In the genomic region with DNA sequence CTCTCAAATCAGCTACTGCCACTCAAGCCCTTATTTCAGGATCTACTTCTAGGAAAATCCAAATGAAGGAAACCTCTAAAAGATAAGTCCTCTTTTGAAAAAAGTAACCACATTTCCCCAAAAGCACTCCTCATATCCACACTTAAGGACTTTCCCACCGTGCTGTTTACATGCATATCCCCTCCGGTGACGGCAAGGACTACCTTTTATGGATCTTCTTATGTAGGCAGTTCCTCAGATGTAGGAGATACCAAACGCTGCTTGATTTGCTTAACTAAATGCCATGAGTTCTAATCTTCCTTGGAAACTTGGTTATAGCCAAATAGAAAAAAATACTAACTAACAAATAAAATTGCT, we compare ENCODE assay signal across 17 cellular contexts.
"Had no signal": no experiment of that assay in that cellular context is flagged by ENCODE, and none has a peak within 500 bp of the region (broad histone marks: within the 10 kb centered on the region; RNA-seq: fewer than 3 reads in every experiment).

No MANE protein-coding gene starts in this region.

- H2AFZ ChIP-seq: parathyroid adenoma had no signal

- FAIRE-seq: urothelium cell line had no signal

- H3K4me1 ChIP-seq: gastrocnemius medialis, parathyroid adenoma had no signal

- H3K79me2 ChIP-seq: parathyroid adenoma had no signal

- H3K36me3 ChIP-seq: gastrocnemius medialis, lower lobe of right lung, neutrophil, tibial artery had no signal

- H3K27me3 ChIP-seq: gastrocnemius medialis, neutrophil, tibial artery had no signal

- H3K4me3 Mint-ChIP-seq: activated CD8-positive, alpha-beta T cell treated with anti-CD3 and anti-CD28 coated beads for 36 hours; activated naive CD8-positive, alpha-beta T cell treated with anti-CD3 and anti-CD28 coated beads, Interleukin-2, amount 10 ng/mL, durations not matched to agents 7 days and 5 days; activated T-cell treated with anti-CD3 and anti-CD28 coated beads, Interleukin-2, amount 50 U/mL, for 24 hours; mesothelial cell of epicardium; natural killer cell treated with Interleukin-12 subunit alpha and Interleukin-12 subunit beta and Interleukin-15 and Interleukin-18, amount 100 ng/mL, for 72 hours; T-cell had no signal

- H3K9me3 Mint-ChIP-seq: activated CD8-positive, alpha-beta T cell treated with anti-CD3 and anti-CD28 coated beads for 36 hours; activated naive CD8-positive, alpha-beta T cell treated with anti-CD3 and anti-CD28 coated beads, Interleukin-2, amount 10 ng/mL, durations not matched to agents 7 days and 5 days; activated T-cell treated with anti-CD3 and anti-CD28 coated beads, Interleukin-2, amount 50 U/mL, for 24 hours; activated T-helper 2 cell treated with anti-CD3 and anti-CD28 coated beads, Interferon-gamma antibody, Interleukin-2, Interleukin-4, amounts not matched to agents 10 μg/mL and 5 μg/mL and 100 μg/mL, durations not matched to agents 14 hours and 24 hours and 36 hours; natural killer cell treated with Interleukin-12 subunit alpha and Interleukin-12 subunit beta and Interleukin-15 and Interleukin-18, amount 100 ng/mL, for 72 hours had no signal

- DNase-seq: activated CD4-positive, CD25-positive, alpha-beta regulatory T cell; activated naive CD4-positive, alpha-beta T cell treated with Interleukin-2 at 50 U/mL for 16 hours; activated naive CD8-positive, alpha-beta T cell treated with anti-CD3 and anti-CD28 coated beads, Interleukin-2, amount 10 ng/mL, durations not matched to agents 7 days and 5 days; activated T-cell treated with anti-CD3 and anti-CD28 coated beads, Interleukin-2, amount 50 U/mL, for 24 hours; cortex of kidney; gastrocnemius medialis; lower lobe of right lung; stimulated activated naive CD4-positive, alpha-beta T cell treated with Interleukin-2 at 50 U/mL for 16 hours; tibial artery had no signal

- H3K27me3 Mint-ChIP-seq: activated CD8-positive, alpha-beta T cell treated with anti-CD3 and anti-CD28 coated beads for 36 hours; T-cell had no signal

- H3K27ac ChIP-seq: gastrocnemius medialis, lower lobe of right lung, neutrophil, parathyroid adenoma had no signal

- H3K4me3 ChIP-seq: gastrocnemius medialis, lower lobe of right lung, tibial artery had no signal

- H3K9me3 ChIP-seq: gastrocnemius medialis, lower lobe of right lung, neutrophil, tibial artery had no signal

- H3K27ac Mint-ChIP-seq: activated CD8-positive, alpha-beta T cell treated with anti-CD3 and anti-CD28 coated beads for 36 hours; activated naive CD8-positive, alpha-beta T cell treated with anti-CD3 and anti-CD28 coated beads, Interleukin-2, amount 10 ng/mL, durations not matched to agents 7 days and 5 days; activated T-cell treated with anti-CD3 and anti-CD28 coated beads, Interleukin-2, amount 50 U/mL, for 24 hours; activated T-helper 2 cell treated with anti-CD3 and anti-CD28 coated beads, Interferon-gamma antibody, Interleukin-2, Interleukin-4, amounts not matched to agents 10 μg/mL and 5 μg/mL and 100 μg/mL, durations not matched to agents 14 hours and 24 hours and 36 hours; mesothelial cell of epicardium; natural killer cell treated with Interleukin-12 subunit alpha and Interleukin-12 subunit beta and Interleukin-15 and Interleukin-18, amount 100 ng/mL, for 72 hours; T-cell had no signal

- H3K9ac ChIP-seq: parathyroid adenoma had no signal

- H3K36me3 Mint-ChIP-seq: activated naive CD8-positive, alpha-beta T cell treated with anti-CD3 and anti-CD28 coated beads, Interleukin-2, amount 10 ng/mL, durations not matched to agents 7 days and 5 days; T-cell had no signal
